ENCODE assay signal across 15 cellular contexts in the genomic region with DNA sequence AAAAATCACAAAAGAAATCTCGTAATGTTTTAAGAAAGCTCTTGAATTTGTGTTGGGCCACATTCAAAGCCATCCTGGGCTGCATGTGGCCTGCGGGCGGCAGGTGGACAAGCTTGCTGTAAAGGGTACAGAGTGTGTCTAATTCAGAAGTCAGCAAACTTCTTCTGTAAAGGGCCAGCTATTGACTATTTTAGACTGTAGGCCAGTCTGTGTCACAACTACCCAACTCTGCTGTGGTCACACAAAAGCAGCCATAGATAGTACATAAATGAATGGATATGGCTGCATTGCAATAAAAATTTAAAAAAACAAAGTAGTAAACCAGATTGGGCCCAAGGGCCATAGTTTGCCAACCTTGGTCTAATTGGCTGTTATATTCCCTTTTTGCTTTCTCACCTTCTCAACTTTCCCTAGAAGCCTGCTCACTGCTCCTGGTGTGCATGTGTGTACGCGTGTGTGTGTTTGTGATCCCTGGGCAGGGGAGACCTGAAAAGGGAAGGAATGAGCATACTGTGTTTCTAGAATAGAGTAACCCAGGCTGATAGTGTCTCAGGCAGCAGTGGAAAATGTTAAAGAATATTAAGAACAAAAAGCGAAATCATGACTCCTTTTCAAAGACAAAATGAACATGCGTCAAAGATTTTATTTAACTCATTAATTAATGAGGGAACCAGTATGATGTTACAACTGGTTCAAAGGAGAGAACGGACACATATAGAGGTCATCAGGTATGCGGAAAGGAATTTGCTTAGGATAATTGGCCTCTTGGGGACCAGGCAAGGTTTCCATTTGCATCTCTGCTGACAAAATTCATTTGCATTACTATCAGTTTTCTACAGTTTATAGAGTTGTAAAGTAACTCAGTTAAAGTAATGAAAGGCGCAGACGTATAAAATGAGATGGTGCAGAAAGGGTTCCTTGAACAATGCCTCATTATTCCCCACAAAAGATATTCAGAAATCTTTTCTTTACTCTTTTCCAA.
DNase-seq lines count a peak whose midpoint lies in the region; ATAC-seq and TF ChIP-seq lines count a peak whose summit lies in the region.
"Had no signal": no experiment of that assay in that cellular context is flagged by ENCODE, and none has a peak within 500 bp of the region (broad histone marks: within the 10 kb centered on the region; RNA-seq: fewer than 3 reads in every experiment).

No MANE protein-coding gene starts in this region.

- peaks cover 3% of the 10 kb centered on the region for H3K79me2 ChIP-seq in mammary epithelial cell (ENCODE audit: insufficient read depth, low read length)

- no peak overlapping the region for H3K4me3 ChIP-seq in breast epithelium
- no peak overlapping the region for H3K4me3 ChIP-seq in mammary epithelial cell (replicated peaks in 1 of 3; ENCODE audit: insufficient read depth in 1 of 3, low read depth in 2 of 3, low read length in 3 of 3)
- peak overlapping the region; percentile 34; the same call in 1 of the 2 replicates for H3K4me3 ChIP-seq in iPS-20b (ENCODE audit: low read length)

- POLR2A ChIA-PET in MCF 10A (lab: Yijun Ruan, JAX), result interaction anchor here (1.5 kb wide), 1 partner anchor 10 kb away, joined by 5 read pairs; no protein-coding TSS in a partner anchor
- POLR2A ChIA-PET in CD4-positive, alpha-beta T cell (lab: Charles Lee), result no interaction called here

- peak overlapping the region; percentile 57 for H2AFZ ChIP-seq in mammary epithelial cell (ENCODE audit: low read depth, low read length)

- no peaks in the 10 kb centered on the region for H3K4me1 ChIP-seq in breast epithelium
- H3K4me1 ChIP-seq in mammary epithelial cell (ENCODE audit: insufficient read depth, low read length), result peaks cover 18% of the 10 kb centered on the region
- H3K4me1 ChIP-seq in iPS-20b (ENCODE audit: insufficient read depth, low read length), result peaks cover 30% of the 10 kb centered on the region
- H3K4me1 ChIP-seq: Caco-2 had no signal

- H3K36me3 Mint-ChIP-seq in MCF 10A (ENCODE audit: insufficient read depth, unreplicated experiment), result peaks cover 8% of the 10 kb centered on the region
- H3K36me3 Mint-ChIP-seq in CD4-positive, alpha-beta T cell (ENCODE audit: low read depth), result no peaks in the 10 kb centered on the region

- TF ChIP-seq CTCF in MCF 10A (IDR thresholded peaks at IDR 0.05; ENCODE audit: unreplicated experiment), result no peak
- TF ChIP-seq CTCF in breast epithelium (IDR thresholded peaks at IDR 0.05), result no peak
- no peak for TF ChIP-seq CTCF in mammary epithelial cell (conservative IDR thresholded peaks at IDR 0.05 in 1 of 2, IDR thresholded peaks at IDR 0.05 in 1 of 2; ENCODE audit: extremely low read depth in 1 of 2, insufficient read depth in 1 of 2, low read depth in 1 of 2, low read length in 2 of 2)
- TF ChIP-seq CTCF in CD4-positive, alpha-beta T cell (IDR thresholded peaks at IDR 0.05), result no peak

- dilution Hi-C loops in mammary epithelial cell (cut with HindIII; ENCODE audit: low sequenced_read_pairs), result no loop called here

- no peaks in the 10 kb centered on the region for H4K20me1 ChIP-seq in mammary epithelial cell (ENCODE audit: insufficient read depth, low read length)

- CTCF ChIA-PET in MCF 10A (lab: Yijun Ruan, JAX), result no interaction called here
- CTCF ChIA-PET in mammary epithelial cell (lab: Charles Lee; ENCODE audit: low non-redundant PET), result no interaction called here
- CTCF ChIA-PET in CD4-positive, alpha-beta T cell (lab: Charles Lee), result no interaction called here

- TF ChIP-seq POLR2A in breast epithelium (IDR thresholded peaks at IDR 0.05), result no peak

- no peaks in the 10 kb centered on the region for H3K27me3 ChIP-seq in breast epithelium
- no peaks in the 10 kb centered on the region for H3K27me3 ChIP-seq in mammary epithelial cell (ENCODE audit: insufficient read depth, low read length)
- no peaks in the 10 kb centered on the region for H3K27me3 ChIP-seq in iPS-20b (ENCODE audit: insufficient read depth, low read length)
- no peaks in the 10 kb centered on the region for H3K27me3 ChIP-seq in CD4-positive, alpha-beta T cell (ENCODE audit: control insufficient read depth, insufficient read depth, low read length)

- H3K36me3 ChIP-seq in breast epithelium (no peaks in the 10 kb centered on the region), mammary epithelial cell (ENCODE audit: insufficient read depth, low read length) (peaks cover 1% of the 10 kb centered on the region), iPS-20b (ENCODE audit: insufficient read depth, low read depth, low read length) (no peaks in the 10 kb centered on the region)

- H3K27ac ChIP-seq in breast epithelium, result no peak overlapping the region
- peak overlapping the region; percentile 19 for H3K27ac ChIP-seq in mammary epithelial cell (ENCODE audit: insufficient read depth, low read depth, low read length)
- peak overlapping the region; percentile 70 for H3K27ac ChIP-seq in iPS-20b (ENCODE audit: low read length)
- no peak overlapping the region for H3K27ac ChIP-seq in CD4-positive, alpha-beta T cell (ENCODE audit: low read depth, low read length)
- H3K27ac ChIP-seq: C4-2B had no signal

- H3K27ac Mint-ChIP-seq in MCF 10A (ENCODE audit: low read depth, unreplicated experiment), result peak overlapping the region; percentile 69
- no peak overlapping the region for H3K27ac Mint-ChIP-seq in CD4-positive, alpha-beta T cell

- H3K4me2 ChIP-seq in mammary epithelial cell (ENCODE audit: insufficient read depth, low read depth, low read length), result no peak overlapping the region

- H3K9ac ChIP-seq in mammary epithelial cell (ENCODE audit: insufficient read depth, low read length) (no peak overlapping the region), iPS-20b (ENCODE audit: low read depth, low read length) (peak overlapping the region; percentile 29; the same call in 1 of the 2 replicates)

- intact Hi-C loops in MCF 10A (cut with micrococcal nuclease), result no loop called here
- intact Hi-C loops in breast epithelium (cut with DNase I; ENCODE audit: low total_unique reads), result no loop called here
- intact Hi-C loops in mammary epithelial cell (cut with micrococcal nuclease), result no loop called here
- intact Hi-C loops in CD4-positive, alpha-beta T cell (cut with DNase I, micrococcal nuclease), result no loop called here

- BruUV-seq in MCF 10A (replicated peaks; lab: Mats Ljungman, UMichigan), result no TSS peak
- BruUV-seq in mammary epithelial cell (replicated peaks; lab: Mats Ljungman, UMichigan), result no TSS peak

- no peak overlapping the region for H3K4me3 Mint-ChIP-seq in MCF 10A (ENCODE audit: unreplicated experiment)
- no peak overlapping the region for H3K4me3 Mint-ChIP-seq in CD4-positive, alpha-beta T cell

- H3K27me3 Mint-ChIP-seq in MCF 10A (ENCODE audit: insufficient read depth, unreplicated experiment), result no peaks in the 10 kb centered on the region
- H3K27me3 Mint-ChIP-seq in CD4-positive, alpha-beta T cell, result peaks cover 22% of the 10 kb centered on the region

- H3K9me3 Mint-ChIP-seq in MCF 10A (ENCODE audit: unreplicated experiment), result no peaks in the 10 kb centered on the region
- H3K9me3 Mint-ChIP-seq in CD4-positive, alpha-beta T cell, result peaks cover 2% of the 10 kb centered on the region

- ATAC-seq in left lobe of liver, result no peak
- no peak for ATAC-seq in CD4-positive, alpha-beta T cell (ENCODE audit: poor library complexity)
- ATAC-seq: HCT116 had no signal

- DNase-seq in MCF 10A (ENCODE audit: unreplicated experiment), result no peak
- no peak for DNase-seq in breast epithelium (ENCODE audit: low spot score in 2 of 2)
- DNase-seq in mammary epithelial cell, result no peak
- DNase-seq in ureter (ENCODE audit: low spot score), result no peak
- DNase-seq in left lobe of liver (ENCODE audit: low spot score), result no peak
- no peak for DNase-seq in NCI-H2107 treated with DMSO at 0.1 percent for 48 hours (lab: John Stamatoyannopoulos, UW; ENCODE audit: unreplicated experiment)
- no peak for DNase-seq in CD4-positive, alpha-beta T cell
- DNase-seq: 8988T, Caco-2, MM.1S, NCI-H1930, NCI-H524 treated with DMSO at 0.1 percent for 48 hours had no signal

- H3K4me1 Mint-ChIP-seq in MCF 10A (ENCODE audit: insufficient read depth, unreplicated experiment), result peaks cover 17% of the 10 kb centered on the region
- H3K4me1 Mint-ChIP-seq in CD4-positive, alpha-beta T cell (ENCODE audit: low read depth), result no peaks in the 10 kb centered on the region

- in situ Hi-C loops in mammary epithelial cell (cut with MboI; ENCODE audit: low sequenced_read_pairs in 2 of 2), result no loop called here

- H3K9me3 ChIP-seq in breast epithelium (no peaks in the 10 kb centered on the region), mammary epithelial cell (replicated peaks; ENCODE audit: insufficient read depth, low read length) (no peaks in the 10 kb centered on the region), iPS-20b (ENCODE audit: insufficient read depth, low read depth, low read length) (no peaks in the 10 kb centered on the region)
- no peaks in the 10 kb centered on the region for H3K9me3 ChIP-seq in CD4-positive, alpha-beta T cell (ENCODE audit: control insufficient read depth, low read length)
- H3K9me3 ChIP-seq: Caco-2 had no signal

- WGBS in mammary epithelial cell (ENCODE audit: low coverage, missing lambda C conversion rate), result 97% methylated on average over 11 of the region's 11 CpGs

Comparison
In these comparisons a context has a peak if more than half of its experiments do, and no peak if none do; other contexts are left out.
1. H3K27ac ChIP-seq: peak in mammary epithelial cell (single experiment) and iPS-20b (single experiment); none in breast epithelium (0 of 2) and CD4-positive, alpha-beta T cell (single experiment).